ENCODE assay signal across 24 cellular contexts in genomic region chr5:124570285-124571035, GRCh38.
DNase-seq lines count a peak whose midpoint lies in the region; TF ChIP-seq lines count a peak whose summit lies in the region.
"Had no signal": no experiment of that assay in that cellular context is flagged by ENCODE, and none has a peak within 500 bp of the region (broad histone marks: within the 10 kb centered on the region; RNA-seq: fewer than 3 reads in every experiment).

No MANE protein-coding gene starts in this region.

- DNase-seq in NCI-H146 (lab: John Stamatoyannopoulos, UW) = peak; percentile 7
- no peak for DNase-seq in NCI-H146 treated with DMSO at 0.1 percent for 48 hours (lab: John Stamatoyannopoulos, UW; ENCODE audit: unreplicated experiment)
- peak; percentile 43 for DNase-seq in NCI-H187 treated with DMSO at 0.1 percent for 48 hours (lab: John Stamatoyannopoulos, UW)
- DNase-seq in retina = peak; percentile 73
- DNase-seq in globus pallidus (ENCODE audit: low spot score) = no peak
- no peak for DNase-seq in endothelial cell (ENCODE audit: low spot score)
- DNase-seq in KG1 (lab: John Stamatoyannopoulos, UW) = no peak
- DNase-seq: activated B cell treated with CpG ODN at 0.5 μM for 24 hours; activated naive CD8-positive, alpha-beta T cell treated with anti-CD3 and anti-CD28 coated beads for 36 hours; AML-193; body of pancreas; cortex of kidney; immature natural killer cell; Kasumi-1; NCI-H1092 treated with DMSO at 0.1 percent for 48 hours; NCI-H446; nucleus accumbens; OCI-M1; sigmoid colon; SJCRH30; stimulated activated naive CD8-positive, alpha-beta T cell treated with anti-CD3 and anti-CD28 coated beads, Interleukin-15, Interleukin-2, amounts not matched to agents 100 U/mL and 50 U/mL, for 24 hours; trophoblast cell had no signal

- no peaks in the 10 kb centered on the region for H3K36me3 Mint-ChIP-seq in brain
- H3K36me3 Mint-ChIP-seq in endothelial cell (ENCODE audit: low read depth, unreplicated experiment) = no peaks in the 10 kb centered on the region
- H3K36me3 Mint-ChIP-seq: activated naive CD8-positive, alpha-beta T cell treated with anti-CD3 and anti-CD28 coated beads for 36 hours; immature natural killer cell had no signal

- no peak for TF ChIP-seq CTCF in brain (conservative IDR thresholded peaks at IDR 0.05)
- TF ChIP-seq CTCF in endothelial cell (IDR thresholded peaks at IDR 0.05; ENCODE audit: unreplicated experiment) = no peak

- H3K27ac Mint-ChIP-seq in brain (peak overlapping the region in 3 of 5 experiments; percentile 26 to 71 (median 52)), endothelial cell (ENCODE audit: unreplicated experiment) (no peak overlapping the region)
- H3K27ac Mint-ChIP-seq: activated B cell treated with CpG ODN at 0.5 μM for 24 hours; activated naive CD8-positive, alpha-beta T cell treated with anti-CD3 and anti-CD28 coated beads for 36 hours; immature natural killer cell; T-helper 1 cell treated with Interleukin-12 subunit alpha and Interleukin-12 subunit beta and Interleukin-4 antibody, amounts not matched to agents 30 μg/mL and 1 μg/mL, for 36 hours had no signal

- H3K9me3 Mint-ChIP-seq in brain (no peaks in the 10 kb centered on the region), endothelial cell (ENCODE audit: unreplicated experiment) (peaks cover 4% of the 10 kb centered on the region)
- H3K9me3 Mint-ChIP-seq: activated B cell treated with CpG ODN at 0.5 μM for 24 hours; activated naive CD8-positive, alpha-beta T cell treated with anti-CD3 and anti-CD28 coated beads for 36 hours; T-helper 1 cell treated with Interleukin-12 subunit alpha and Interleukin-12 subunit beta and Interleukin-4 antibody, amounts not matched to agents 30 μg/mL and 1 μg/mL, for 36 hours had no signal

- H3K27me3 Mint-ChIP-seq in brain (peaks cover 3% of the 10 kb centered on the region), endothelial cell (ENCODE audit: unreplicated experiment) (no peaks in the 10 kb centered on the region)
- H3K27me3 Mint-ChIP-seq: activated B cell treated with CpG ODN at 0.5 μM for 24 hours had no signal

- peak overlapping the region in 1 of 5 experiments; percentile 4 for H3K4me3 Mint-ChIP-seq in brain
- H3K4me3 Mint-ChIP-seq in endothelial cell (ENCODE audit: unreplicated experiment) = no peak overlapping the region
- H3K4me3 Mint-ChIP-seq: activated B cell treated with CpG ODN at 0.5 μM for 24 hours; activated naive CD8-positive, alpha-beta T cell treated with anti-CD3 and anti-CD28 coated beads for 36 hours; immature natural killer cell; T-helper 1 cell treated with Interleukin-12 subunit alpha and Interleukin-12 subunit beta and Interleukin-4 antibody, amounts not matched to agents 30 μg/mL and 1 μg/mL, for 36 hours had no signal

- H3K4me1 Mint-ChIP-seq in brain = peaks cover 46% of the 10 kb centered on the region
- H3K4me1 Mint-ChIP-seq in endothelial cell (ENCODE audit: unreplicated experiment) = peaks cover 8% of the 10 kb centered on the region
- H3K4me1 Mint-ChIP-seq: activated naive CD8-positive, alpha-beta T cell treated with anti-CD3 and anti-CD28 coated beads for 36 hours; immature natural killer cell had no signal

Comparison
In these comparisons a context has a peak if more than half of its experiments do, and no peak if none do; other contexts are left out.
1. DNase-seq: peak in NCI-H146 (single experiment), NCI-H187 treated with DMSO at 0.1 percent for 48 hours (single experiment) and retina (single experiment); none in NCI-H146 treated with DMSO at 0.1 percent for 48 hours (single experiment), globus pallidus (single experiment), endothelial cell (single experiment) and KG1 (single experiment).